24 cellular contexts compared by ENCODE assay signal in genomic region chr14:104783484-104784217, GRCh38.
"Had no signal": no experiment of that assay in that cellular context is flagged by ENCODE, and none has a peak within 500 bp of the region (broad histone marks: within the 10 kb centered on the region; RNA-seq: fewer than 3 reads in every experiment).

No MANE protein-coding gene starts in this region.

- ATAC-seq: activated CD4-positive, CD25-positive, alpha-beta regulatory T cell treated with anti-CD3 and anti-CD28 coated beads, Interleukin-2, amount 50 U/mL, for 24 hours; activated CD8-positive, alpha-beta T cell treated with anti-CD3 and anti-CD28 coated beads, Interleukin-2, amount 10 ng/mL, durations not matched to agents 7 days and 5 days; K562; Panc1; T-helper 17 cell had no signal

- DNase-seq: activated CD4-positive, alpha-beta T cell treated with anti-CD3 and anti-CD28 coated beads for 4 hours; activated CD8-positive, alpha-beta memory T cell treated with anti-CD3 and anti-CD28 coated beads, Interleukin-2, amount 50 U/mL, for 48 hours; activated CD8-positive, alpha-beta T cell treated with anti-CD3 and anti-CD28 coated beads, Interleukin-2, amount 10 ng/mL, durations not matched to agents 7 days and 5 days; activated naive CD4-positive, alpha-beta T cell; activated T-cell treated with anti-CD3 and anti-CD28 coated beads, Interleukin-2, amount 50 U/mL, for 1 hour; brain microvascular endothelial cell; Karpas-422; MM.1S; NCI-H1105; NCI-H1436; NCI-H1694 treated with DMSO at 0.1 percent for 48 hours; NCI-H2029 treated with DMSO at 0.1 percent for 48 hours; NCI-H510A; NK-92 treated with Interleukin-12 subunit alpha and Interleukin-12 subunit beta, amount 100 ng/mL, for 24 hours; OCI-M1; RPMI8226; SHP77; T-helper 17 cell; T1000 had no signal

- H3K27me3 ChIP-seq: brain microvascular endothelial cell, cardiac muscle cell had no signal

- H3K36me3 Mint-ChIP-seq: activated naive CD4-positive, alpha-beta T cell treated with anti-CD3 and anti-CD28 coated beads, Interleukin-2, amount 50 U/mL, for 24 hours had no signal

- H3K36me3 ChIP-seq: cardiac muscle cell had no signal

- H3K4me3 Mint-ChIP-seq: activated CD8-positive, alpha-beta T cell treated with anti-CD3 and anti-CD28 coated beads, Interleukin-2, amount 10 ng/mL, durations not matched to agents 7 days and 5 days; activated naive CD4-positive, alpha-beta T cell treated with anti-CD3 and anti-CD28 coated beads, Interleukin-2, amount 50 U/mL, for 24 hours; T-helper 17 cell had no signal

- H3K9me3 Mint-ChIP-seq: activated naive CD4-positive, alpha-beta T cell treated with anti-CD3 and anti-CD28 coated beads, Interleukin-2, amount 50 U/mL, for 24 hours had no signal

- H3K4me3 ChIP-seq: cardiac muscle cell, K562 had no signal

- H3K27ac ChIP-seq: brain microvascular endothelial cell, cardiac muscle cell had no signal

- H3K27me3 Mint-ChIP-seq: activated naive CD4-positive, alpha-beta T cell treated with anti-CD3 and anti-CD28 coated beads, Interleukin-2, amount 50 U/mL, for 24 hours; T-helper 17 cell had no signal

- H3K27ac Mint-ChIP-seq: activated CD8-positive, alpha-beta T cell treated with anti-CD3 and anti-CD28 coated beads, Interleukin-2, amount 10 ng/mL, durations not matched to agents 7 days and 5 days; activated naive CD4-positive, alpha-beta T cell treated with anti-CD3 and anti-CD28 coated beads, Interleukin-2, amount 50 U/mL, for 24 hours; T-helper 17 cell had no signal
